Comparison of ENCODE assay signal across 1 cellular context in genomic region chr2:108423502-108424251, GRCh38.
TF ChIP-seq lines count a peak whose summit lies in the region.

No MANE protein-coding gene starts in this region.

TF ChIP-seq in HepG2, 621 proteins besides CTCF, POLR2A, EP300 and RAD21 (continued from another document and continues in another):
- TF ChIP-seq, protein P1, sequence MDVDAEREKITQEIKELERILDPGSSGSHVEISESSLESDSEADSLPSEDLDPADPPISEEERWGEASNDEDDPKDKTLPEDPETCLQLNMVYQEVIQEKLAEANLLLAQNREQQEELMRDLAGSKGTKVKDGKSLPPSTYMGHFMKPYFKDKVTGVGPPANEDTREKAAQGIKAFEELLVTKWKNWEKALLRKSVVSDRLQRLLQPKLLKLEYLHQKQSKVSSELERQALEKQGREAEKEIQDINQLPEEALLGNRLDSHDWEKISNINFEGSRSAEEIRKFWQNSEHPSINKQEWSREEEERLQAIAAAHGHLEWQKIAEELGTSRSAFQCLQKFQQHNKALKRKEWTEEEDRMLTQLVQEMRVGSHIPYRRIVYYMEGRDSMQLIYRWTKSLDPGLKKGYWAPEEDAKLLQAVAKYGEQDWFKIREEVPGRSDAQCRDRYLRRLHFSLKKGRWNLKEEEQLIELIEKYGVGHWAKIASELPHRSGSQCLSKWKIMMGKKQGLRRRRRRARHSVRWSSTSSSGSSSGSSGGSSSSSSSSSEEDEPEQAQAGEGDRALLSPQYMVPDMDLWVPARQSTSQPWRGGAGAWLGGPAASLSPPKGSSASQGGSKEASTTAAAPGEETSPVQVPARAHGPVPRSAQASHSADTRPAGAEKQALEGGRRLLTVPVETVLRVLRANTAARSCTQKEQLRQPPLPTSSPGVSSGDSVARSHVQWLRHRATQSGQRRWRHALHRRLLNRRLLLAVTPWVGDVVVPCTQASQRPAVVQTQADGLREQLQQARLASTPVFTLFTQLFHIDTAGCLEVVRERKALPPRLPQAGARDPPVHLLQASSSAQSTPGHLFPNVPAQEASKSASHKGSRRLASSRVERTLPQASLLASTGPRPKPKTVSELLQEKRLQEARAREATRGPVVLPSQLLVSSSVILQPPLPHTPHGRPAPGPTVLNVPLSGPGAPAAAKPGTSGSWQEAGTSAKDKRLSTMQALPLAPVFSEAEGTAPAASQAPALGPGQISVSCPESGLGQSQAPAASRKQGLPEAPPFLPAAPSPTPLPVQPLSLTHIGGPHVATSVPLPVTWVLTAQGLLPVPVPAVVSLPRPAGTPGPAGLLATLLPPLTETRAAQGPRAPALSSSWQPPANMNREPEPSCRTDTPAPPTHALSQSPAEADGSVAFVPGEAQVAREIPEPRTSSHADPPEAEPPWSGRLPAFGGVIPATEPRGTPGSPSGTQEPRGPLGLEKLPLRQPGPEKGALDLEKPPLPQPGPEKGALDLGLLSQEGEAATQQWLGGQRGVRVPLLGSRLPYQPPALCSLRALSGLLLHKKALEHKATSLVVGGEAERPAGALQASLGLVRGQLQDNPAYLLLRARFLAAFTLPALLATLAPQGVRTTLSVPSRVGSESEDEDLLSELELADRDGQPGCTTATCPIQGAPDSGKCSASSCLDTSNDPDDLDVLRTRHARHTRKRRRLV (CRISPR knock-in tag; IDR thresholded peaks at IDR 0.05), result no peak
- TF ChIP-seq NR2C2 (CRISPR knock-in tag; IDR thresholded peaks at IDR 0.05; ENCODE audit: borderline replicate concordance) (peak; percentile 16; the same call in 1 of the 2 replicates), SRF (IDR thresholded peaks at IDR 0.05; ENCODE audit: low read depth, low read length) (no peak), ZNF333 (CRISPR knock-in tag; IDR thresholded peaks at IDR 0.05; ENCODE audit: borderline replicate concordance) (0 out of 2 replicates have a peak, but pooled peaks have one; percentile 19), DPF2 (CRISPR knock-in tag; IDR thresholded peaks at IDR 0.05; ENCODE audit: borderline replicate concordance, low read depth) (0 out of 2 replicates have a peak, but pooled peaks have one; percentile 14), ZNF644 (CRISPR knock-in tag; IDR thresholded peaks at IDR 0.05; ENCODE audit: low read depth) (peak; percentile 95), ZNF546 (CRISPR knock-in tag; conservative IDR thresholded peaks at IDR 0.05) (no peak), ATF6 (CRISPR knock-in tag; conservative IDR thresholded peaks at IDR 0.05) (no peak), NFE2 (CRISPR knock-in tag; IDR thresholded peaks at IDR 0.05) (no peak), ZNF772 (CRISPR knock-in tag; IDR thresholded peaks at IDR 0.05) (peak; percentile 68; the same call in 1 of the 2 replicates), ZNF660 (CRISPR knock-in tag; IDR thresholded peaks at IDR 0.05; ENCODE audit: borderline replicate concordance, low read depth) (no peak), NFIB (CRISPR knock-in tag; IDR thresholded peaks at IDR 0.05; ENCODE audit: borderline replicate concordance) (no peak), ZNF207 (IDR thresholded peaks at IDR 0.05; ENCODE audit: borderline replicate concordance) (no peak), ZNF451 (CRISPR knock-in tag; IDR thresholded peaks at IDR 0.05) (no peak), AKAP8 (CRISPR knock-in tag; IDR thresholded peaks at IDR 0.05) (no peak), ARNTL (CRISPR knock-in tag; IDR thresholded peaks at IDR 0.05) (peak; percentile 55; the same call in 1 of the 2 replicates), ZFX (CRISPR knock-in tag; IDR thresholded peaks at IDR 0.05; ENCODE audit: low read depth) (peak; percentile 92), KDM5B (CRISPR knock-in tag; IDR thresholded peaks at IDR 0.05; ENCODE audit: borderline replicate concordance) (no peak; the same call in 1 of the 2 replicates), NRL (CRISPR knock-in tag; IDR thresholded peaks at IDR 0.05; ENCODE audit: borderline replicate concordance) (peak; percentile 36; the same call in 1 of the 2 replicates), CBX1 (IDR thresholded peaks at IDR 0.05; ENCODE audit: low read depth) (no peak), ZNF790 (CRISPR knock-in tag; IDR thresholded peaks at IDR 0.05; ENCODE audit: borderline replicate concordance) (no peak), ZNF292 (CRISPR knock-in tag; IDR thresholded peaks at IDR 0.05; ENCODE audit: borderline replicate concordance, low read depth) (no peak; the same call in 1 of the 2 replicates), ELF1 (CRISPR knock-in tag; IDR thresholded peaks at IDR 0.05) (no peak), ZNF496 (CRISPR knock-in tag; IDR thresholded peaks at IDR 0.05; ENCODE audit: insufficient replicate concordance) (no peak), NFYB (CRISPR knock-in tag; IDR thresholded peaks at IDR 0.05) (no peak), TFAP4 (IDR thresholded peaks at IDR 0.05; ENCODE audit: borderline replicate concordance, low read depth) (peak; percentile 80; the same call in 1 of the 2 replicates), ZNF17 (CRISPR knock-in tag; IDR thresholded peaks at IDR 0.05) (no peak), EEA1 (CRISPR knock-in tag; IDR thresholded peaks at IDR 0.05; ENCODE audit: borderline replicate concordance) (0 out of 2 replicates have a peak, but pooled peaks have one; percentile 23), TEAD2 (CRISPR knock-in tag; IDR thresholded peaks at IDR 0.05) (no peak), ZNF251 (CRISPR knock-in tag; IDR thresholded peaks at IDR 0.05) (0 out of 2 replicates have a peak, but pooled peaks have one; percentile 47), NCOA2 (CRISPR knock-in tag; IDR thresholded peaks at IDR 0.05) (peak; percentile 46; the same call in 1 of the 2 replicates), HNF4G (IDR thresholded peaks at IDR 0.05; ENCODE audit: borderline replicate concordance, low read depth, low read length) (peak; percentile 98), HNF4G (CRISPR knock-in tag; IDR thresholded peaks at IDR 0.05; ENCODE audit: borderline replicate concordance, low read depth) (peak; percentile 92; the same call in 1 of the 2 replicates), DNMT3B (CRISPR knock-in tag; conservative IDR thresholded peaks at IDR 0.05) (no peak), FOSL1 (CRISPR knock-in tag; IDR thresholded peaks at IDR 0.05; ENCODE audit: borderline replicate concordance) (no peak), ZNF124 (CRISPR knock-in tag; IDR thresholded peaks at IDR 0.05) (peak; percentile 67; the same call in 1 of the 2 replicates), USF2 (IDR thresholded peaks at IDR 0.05; ENCODE audit: low read depth, low read length) (peak; percentile 85), USF2 (CRISPR knock-in tag; IDR thresholded peaks at IDR 0.05; ENCODE audit: borderline replicate concordance) (peak; percentile 85; the same call in 1 of the 2 replicates), FOXC1 (CRISPR knock-in tag; IDR thresholded peaks at IDR 0.05; ENCODE audit: borderline replicate concordance) (peak; percentile 45), HMG20B (CRISPR knock-in tag; conservative IDR thresholded peaks at IDR 0.05) (0 out of 2 replicates have a peak, but pooled peaks have one; percentile 15), CHCHD3 (CRISPR knock-in tag; IDR thresholded peaks at IDR 0.05) (no peak)
- TF ChIP-seq, protein P2, sequence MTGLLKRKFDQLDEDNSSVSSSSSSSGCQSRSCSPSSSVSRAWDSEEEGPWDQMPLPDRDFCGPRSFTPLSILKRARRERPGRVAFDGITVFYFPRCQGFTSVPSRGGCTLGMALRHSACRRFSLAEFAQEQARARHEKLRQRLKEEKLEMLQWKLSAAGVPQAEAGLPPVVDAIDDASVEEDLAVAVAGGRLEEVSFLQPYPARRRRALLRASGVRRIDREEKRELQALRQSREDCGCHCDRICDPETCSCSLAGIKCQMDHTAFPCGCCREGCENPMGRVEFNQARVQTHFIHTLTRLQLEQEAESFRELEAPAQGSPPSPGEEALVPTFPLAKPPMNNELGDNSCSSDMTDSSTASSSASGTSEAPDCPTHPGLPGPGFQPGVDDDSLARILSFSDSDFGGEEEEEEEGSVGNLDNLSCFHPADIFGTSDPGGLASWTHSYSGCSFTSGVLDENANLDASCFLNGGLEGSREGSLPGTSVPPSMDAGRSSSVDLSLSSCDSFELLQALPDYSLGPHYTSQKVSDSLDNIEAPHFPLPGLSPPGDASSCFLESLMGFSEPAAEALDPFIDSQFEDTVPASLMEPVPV (CRISPR knock-in tag; IDR thresholded peaks at IDR 0.05), result no peak
- TF ChIP-seq, protein P3, sequence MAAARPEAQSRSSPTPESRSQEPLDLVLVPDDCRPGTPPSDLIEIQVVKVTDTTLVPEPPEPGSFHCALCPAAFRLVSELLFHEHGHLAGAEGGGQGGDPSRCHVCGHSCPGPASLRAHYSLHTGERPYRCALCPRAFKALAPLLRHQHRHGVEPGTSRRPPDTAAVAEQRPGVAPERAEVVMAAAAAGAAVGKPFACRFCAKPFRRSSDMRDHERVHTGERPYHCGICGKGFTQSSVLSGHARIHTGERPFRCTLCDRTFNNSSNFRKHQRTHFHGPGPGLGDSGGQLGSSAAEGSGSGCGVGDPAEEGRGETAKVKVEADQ (CRISPR knock-in tag; IDR thresholded peaks at IDR 0.05; ENCODE audit: borderline replicate concordance), result 0 out of 2 replicates have a peak, but pooled peaks have one; percentile 71
- TF ChIP-seq, protein P4, sequence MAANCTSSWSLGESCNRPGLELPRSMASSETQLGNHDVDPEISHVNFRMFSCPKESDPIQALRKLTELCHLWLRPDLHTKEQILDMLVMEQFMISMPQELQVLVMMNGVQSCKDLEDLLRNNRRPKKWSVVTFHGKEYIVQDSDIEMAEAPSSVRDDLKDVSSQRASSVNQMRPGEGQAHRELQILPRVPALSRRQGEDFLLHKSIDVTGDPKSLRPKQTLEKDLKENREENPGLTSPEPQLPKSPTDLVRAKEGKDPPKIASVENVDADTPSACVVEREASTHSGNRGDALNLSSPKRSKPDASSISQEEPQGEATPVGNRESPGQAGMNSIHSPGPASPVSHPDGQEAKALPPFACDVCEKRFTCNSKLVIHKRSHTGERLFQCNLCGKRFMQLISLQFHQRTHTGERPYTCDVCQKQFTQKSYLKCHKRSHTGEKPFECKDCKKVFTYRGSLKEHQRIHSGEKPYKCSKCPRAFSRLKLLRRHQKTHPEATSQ (CRISPR knock-in tag; IDR thresholded peaks at IDR 0.05; ENCODE audit: borderline replicate concordance), result no peak
- TF ChIP-seq, protein P5, sequence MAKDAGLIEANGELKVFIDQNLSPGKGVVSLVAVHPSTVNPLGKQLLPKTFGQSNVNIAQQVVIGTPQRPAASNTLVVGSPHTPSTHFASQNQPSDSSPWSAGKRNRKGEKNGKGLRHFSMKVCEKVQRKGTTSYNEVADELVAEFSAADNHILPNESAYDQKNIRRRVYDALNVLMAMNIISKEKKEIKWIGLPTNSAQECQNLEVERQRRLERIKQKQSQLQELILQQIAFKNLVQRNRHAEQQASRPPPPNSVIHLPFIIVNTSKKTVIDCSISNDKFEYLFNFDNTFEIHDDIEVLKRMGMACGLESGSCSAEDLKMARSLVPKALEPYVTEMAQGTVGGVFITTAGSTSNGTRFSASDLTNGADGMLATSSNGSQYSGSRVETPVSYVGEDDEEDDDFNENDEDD (CRISPR knock-in tag; IDR thresholded peaks at IDR 0.05; ENCODE audit: borderline replicate concordance), result no peak
- TF ChIP-seq, protein P6, sequence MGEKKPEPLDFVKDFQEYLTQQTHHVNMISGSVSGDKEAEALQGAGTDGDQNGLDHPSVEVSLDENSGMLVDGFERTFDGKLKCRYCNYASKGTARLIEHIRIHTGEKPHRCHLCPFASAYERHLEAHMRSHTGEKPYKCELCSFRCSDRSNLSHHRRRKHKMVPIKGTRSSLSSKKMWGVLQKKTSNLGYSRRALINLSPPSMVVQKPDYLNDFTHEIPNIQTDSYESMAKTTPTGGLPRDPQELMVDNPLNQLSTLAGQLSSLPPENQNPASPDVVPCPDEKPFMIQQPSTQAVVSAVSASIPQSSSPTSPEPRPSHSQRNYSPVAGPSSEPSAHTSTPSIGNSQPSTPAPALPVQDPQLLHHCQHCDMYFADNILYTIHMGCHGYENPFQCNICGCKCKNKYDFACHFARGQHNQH (CRISPR knock-in tag; IDR thresholded peaks at IDR 0.05), result peak; percentile 86; the same call in 1 of the 2 replicates
- TF ChIP-seq, protein P7, sequence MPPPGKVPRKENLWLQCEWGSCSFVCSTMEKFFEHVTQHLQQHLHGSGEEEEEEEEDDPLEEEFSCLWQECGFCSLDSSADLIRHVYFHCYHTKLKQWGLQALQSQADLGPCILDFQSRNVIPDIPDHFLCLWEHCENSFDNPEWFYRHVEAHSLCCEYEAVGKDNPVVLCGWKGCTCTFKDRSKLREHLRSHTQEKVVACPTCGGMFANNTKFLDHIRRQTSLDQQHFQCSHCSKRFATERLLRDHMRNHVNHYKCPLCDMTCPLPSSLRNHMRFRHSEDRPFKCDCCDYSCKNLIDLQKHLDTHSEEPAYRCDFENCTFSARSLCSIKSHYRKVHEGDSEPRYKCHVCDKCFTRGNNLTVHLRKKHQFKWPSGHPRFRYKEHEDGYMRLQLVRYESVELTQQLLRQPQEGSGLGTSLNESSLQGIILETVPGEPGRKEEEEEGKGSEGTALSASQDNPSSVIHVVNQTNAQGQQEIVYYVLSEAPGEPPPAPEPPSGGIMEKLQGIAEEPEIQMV (CRISPR knock-in tag; IDR thresholded peaks at IDR 0.05; ENCODE audit: low read depth), result no peak
